32 cellular contexts compared by ENCODE assay signal in genomic region chr16:20626971-20627370, GRCh38. TPM values are rescaled to one million over a fixed set of nuclear protein-coding genes. Genes with fewer than 3 reads are reported as not detected.
"Had no signal": no experiment of that assay in that cellular context is flagged by ENCODE, and none has a peak within 500 bp of the region (broad histone marks: within the 10 kb centered on the region; RNA-seq: fewer than 3 reads in every experiment).

No MANE protein-coding gene starts in this region.

- H3K27ac Mint-ChIP-seq: dendritic cell treated with granulocyte-macrophage colony-stimulating factor and Interleukin-4, amounts not matched to agents 40 ng/mL and 50 ng/mL, for 4 days; effector memory CD8-positive, alpha-beta T cell; endodermal cell; mesothelial cell of epicardium; naive B cell had no signal

- H3K27ac ChIP-seq: epithelial cell of prostate, esophagus squamous epithelium, gastrocnemius medialis, heart right ventricle, left lung, lower lobe of right lung had no signal

- H3K36me3 ChIP-seq: esophagus squamous epithelium, gastrocnemius medialis, heart right ventricle, left lung, lower lobe of right lung had no signal

- H3K4me1 Mint-ChIP-seq: endodermal cell had no signal

- DNase-seq: cortex of kidney; effector CD8-positive, alpha-beta T cell; effector memory CD8-positive, alpha-beta T cell; endodermal cell; erythroblast; esophagus squamous epithelium; foreskin fibroblast; foreskin melanocyte; gastrocnemius medialis; glutamatergic neuron; head of caudate nucleus; heart right ventricle; hippocampal formation; left cardiac atrium; left lung; left ventricle myocardium superior; lower lobe of right lung; mesenchymal stem cell; mucosa of descending colon; naive B cell had no signal

- H3K9me3 Mint-ChIP-seq: dendritic cell treated with granulocyte-macrophage colony-stimulating factor and Interleukin-4, amounts not matched to agents 40 ng/mL and 50 ng/mL, for 4 days; effector memory CD8-positive, alpha-beta T cell; endodermal cell had no signal

- H3K36me3 Mint-ChIP-seq: mesothelial cell of epicardium, naive B cell had no signal

- H3K9me3 ChIP-seq: esophagus squamous epithelium, gastrocnemius medialis, heart right ventricle, left lung, lower lobe of right lung, mucosa of descending colon had no signal

- H3K4me1 ChIP-seq: esophagus squamous epithelium, gastrocnemius medialis, left lung, lower lobe of right lung had no signal

- FAIRE-seq: endometrium, islet of Langerhans, keratinocyte had no signal

- H3K27me3 ChIP-seq: esophagus squamous epithelium, gastrocnemius medialis, heart right ventricle, left lung had no signal

- ATAC-seq: effector memory CD8-positive, alpha-beta T cell; esophagus mucosa; gastrocnemius medialis; heart right ventricle; left cardiac atrium; left lung; left ventricle myocardium superior; lower lobe of right lung; mucosa of descending colon had no signal

- H3K27me3 Mint-ChIP-seq: dendritic cell treated with granulocyte-macrophage colony-stimulating factor and Interleukin-4, amounts not matched to agents 40 ng/mL and 50 ng/mL, for 4 days; naive B cell had no signal

- H3K4me3 ChIP-seq: esophagus squamous epithelium, gastrocnemius medialis, heart right ventricle, left lung, lower lobe of right lung, mucosa of descending colon had no signal

- H3K4me3 Mint-ChIP-seq: dendritic cell treated with granulocyte-macrophage colony-stimulating factor and Interleukin-4, amounts not matched to agents 40 ng/mL and 50 ng/mL, for 4 days; effector memory CD8-positive, alpha-beta T cell; endodermal cell; mesothelial cell of epicardium had no signal

RNA-seq across cellular contexts. Expression of gene ACSM2B, which starts 50.8 kb away (rescaled TPM):
- total RNA-seq: endodermal cell, esophagus mucosa, esophagus squamous epithelium, glomerular endothelial cell, kidney epithelial cell, left lung, left ventricle myocardium superior, lower leg skin, lower lobe of right lung, mesenteric fat pad, mesothelial cell of epicardium, mucosa of descending colon, myocyte had no signal
- polyA plus RNA-seq: keratinocyte had no signal
